ENCODE assay signal across 27 cellular contexts in genomic region chr7:111982133-111982532, GRCh38.
"Had no signal": no experiment of that assay in that cellular context is flagged by ENCODE, and none has a peak within 500 bp of the region (broad histone marks: within the 10 kb centered on the region; RNA-seq: fewer than 3 reads in every experiment).

No MANE protein-coding gene starts in this region.

- H2AFZ ChIP-seq: neural progenitor cell had no signal

- H3K27ac ChIP-seq: body of pancreas, coronary artery, dorsolateral prefrontal cortex, heart right ventricle, left ventricle myocardium inferior, neural progenitor cell, stomach, thyroid gland, upper lobe of right lung had no signal

- ATAC-seq: activated CD8-positive, alpha-beta T cell treated with anti-CD3 and anti-CD28 coated beads for 36 hours; activated naive CD8-positive, alpha-beta T cell treated with anti-CD3 and anti-CD28 coated beads, Interleukin-2, amount 50 U/mL, for 24 hours; activated T-cell treated with anti-CD3 and anti-CD28 coated beads, Interleukin-2, amount 50 U/mL, for 4 hours; activated T-helper 17 cell treated with anti-CD3 and anti-CD28 coated beads, Interleukin-2, amount 50 U/mL, for 72 hours; body of pancreas; heart right ventricle; natural killer cell; stimulated activated naive B cell treated with anti-CD40 and anti-IgM and Interleukin-4, amounts not matched to agents 10 μg/mL and 1 μg/mL and 100 μg/mL, for 72 hours; T-helper 17 cell; upper lobe of right lung had no signal

- H3K4me3 ChIP-seq: body of pancreas, coronary artery, dorsolateral prefrontal cortex, heart right ventricle, left ventricle myocardium inferior, lung, neural progenitor cell, stomach, thyroid gland, upper lobe of right lung had no signal

- H3K4me1 ChIP-seq: body of pancreas, neural progenitor cell, stomach, thyroid gland had no signal

- H3K4me2 ChIP-seq: neural progenitor cell had no signal

- H3K9me3 ChIP-seq: body of pancreas, heart right ventricle, left ventricle myocardium inferior, stomach, thyroid gland, upper lobe of right lung had no signal

- H3K36me3 ChIP-seq: neural progenitor cell, thyroid gland had no signal

- H3K27me3 ChIP-seq: body of pancreas, dorsolateral prefrontal cortex, heart right ventricle, neural progenitor cell, stomach, thyroid gland, upper lobe of right lung had no signal

- H3K9ac ChIP-seq: neural progenitor cell had no signal

- DNase-seq: activated CD4-positive, alpha-beta T cell treated with anti-CD3 and anti-CD28 coated beads for 1 hour; activated CD4-positive, alpha-beta T cell treated with anti-CD3 and anti-CD28 coated beads, Interleukin-2, amount 50 U/mL, for 1 hour; activated CD8-positive, alpha-beta T cell treated with anti-CD3 and anti-CD28 coated beads for 36 hours; activated gamma-delta T cell treated with Interleukin-2 at 50 U/mL for 16 hours; activated naive CD4-positive, alpha-beta T cell treated with anti-CD3 and anti-CD28 coated beads, Interleukin-2, amount 50 U/mL, for 16 hours; activated naive CD8-positive, alpha-beta T cell treated with anti-CD3 and anti-CD28 coated beads, Interleukin-2, amount 50 U/mL, for 24 hours; activated T-cell treated with anti-CD3 and anti-CD28 coated beads, Interleukin-2, amount 50 U/mL, for 4 hours; body of pancreas; dorsolateral prefrontal cortex; effector memory CD4-positive, alpha-beta T cell; heart right ventricle; left ventricle myocardium inferior; mesendoderm; natural killer cell; right cardiac atrium; stimulated activated CD4-positive, alpha-beta T cell treated with anti-CD3 and anti-CD28 coated beads, Interleukin-15, amount 100 ng/mL, for 24 hours; stimulated activated CD4-positive, alpha-beta T cell treated with anti-CD3 and anti-CD28 coated beads, Interleukin-2, amount 100 ng/mL, for 24 hours; stimulated activated naive B cell treated with anti-CD40 and anti-IgM and Interleukin-4, amounts not matched to agents 10 μg/mL and 1 μg/mL and 100 μg/mL, for 72 hours; stomach; T-helper 17 cell; T1000; thyroid gland; upper lobe of right lung had no signal
